8 cellular contexts compared by ENCODE assay signal in the genomic region with DNA sequence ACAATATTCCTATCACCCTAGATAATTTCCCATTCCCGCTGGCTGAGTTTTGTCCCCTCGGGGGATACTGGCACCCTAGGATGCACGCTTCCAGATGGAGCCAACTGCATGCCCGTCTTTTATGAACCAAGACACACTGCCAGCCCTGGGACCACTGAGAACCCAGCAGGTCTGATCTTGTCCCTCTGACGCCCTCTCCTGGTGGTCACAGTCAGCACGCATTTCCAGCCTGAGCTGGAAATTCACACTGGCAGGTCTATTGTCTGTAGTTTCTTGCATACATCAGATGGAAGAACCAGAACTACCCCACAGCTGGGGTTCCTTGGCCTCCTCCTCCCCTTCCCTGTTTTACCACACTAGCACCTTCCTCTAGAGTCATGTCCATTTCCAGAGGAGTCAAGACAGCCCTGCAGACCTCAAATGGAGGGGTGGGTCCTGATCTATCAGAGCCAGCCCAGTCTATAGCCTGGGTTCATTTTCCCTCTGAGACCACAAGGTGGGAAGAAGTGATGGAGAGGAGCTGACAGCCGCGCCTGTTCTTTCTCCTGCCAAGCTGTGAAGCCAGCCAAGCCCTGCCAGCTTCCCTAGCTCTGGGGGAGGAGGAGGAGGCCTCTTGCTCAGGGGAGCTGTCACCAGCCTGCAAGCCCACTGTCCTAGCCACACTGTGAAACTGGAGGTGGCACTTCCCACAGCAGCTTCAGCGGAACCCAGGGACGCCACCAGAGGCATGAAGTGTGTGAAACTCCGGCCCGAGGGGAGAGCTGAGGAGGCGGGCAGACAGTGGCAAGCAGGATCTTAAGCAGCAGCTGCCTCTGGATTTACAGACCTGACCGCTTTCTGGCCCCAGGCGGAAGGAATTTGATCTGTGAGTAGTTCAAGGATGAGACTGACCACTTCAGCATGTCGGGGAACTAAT. TPM values are rescaled to one million over a fixed set of nuclear protein-coding genes. Genes with fewer than 3 reads are reported as not detected.
A peak's percentile ranks its signal among the peaks of the same experiment; 100 is the strongest.
DNase-seq lines count a peak whose midpoint lies in the region; TF ChIP-seq lines count a peak whose summit lies in the region.

No MANE protein-coding gene starts in this region.

- TF ChIP-seq CTCF in ovary (IDR thresholded peaks at IDR 0.05) (peak; percentile 50 to 67 (median 65)), thyroid gland (IDR thresholded peaks at IDR 0.05) (peak; percentile 33 to 72 (median 65))

- no peak overlapping the region for H3K27ac ChIP-seq in Karpas-422 (ENCODE audit: low read length)
- H3K27ac ChIP-seq in ovary = peak overlapping the region; percentile 57 to 59
- peak overlapping the region in 2 of 3 donors; percentile 24 to 62 for H3K27ac ChIP-seq in thyroid gland

- H3K4me1 ChIP-seq in Karpas-422 (ENCODE audit: low read length) = no peaks in the 10 kb centered on the region
- peaks cover 16% of the 10 kb centered on the region for H3K4me1 ChIP-seq in ovary (ENCODE audit: insufficient read depth)
- peaks cover 12 to 54% of the 10 kb centered on the region in 2 donors for H3K4me1 ChIP-seq in thyroid gland

- no peaks in the 10 kb centered on the region for H3K9me2 ChIP-seq in Karpas-422 (replicated peaks; ENCODE audit: insufficient read depth, low read length)

- H3K9ac ChIP-seq in Karpas-422 (ENCODE audit: low read length) = no peak overlapping the region

- H3K4me3 ChIP-seq in Karpas-422 (ENCODE audit: low read length) = no peak overlapping the region
- H3K4me3 ChIP-seq in ovary = no peak overlapping the region
- H3K4me3 ChIP-seq in thyroid gland (replicated peaks in 1 of 3) = no peak overlapping the region

- no peak overlapping the region for H2AFZ ChIP-seq in Karpas-422 (ENCODE audit: low read length)

- H3K36me3 ChIP-seq in Karpas-422 (ENCODE audit: insufficient read depth, low read length) (no peaks in the 10 kb centered on the region), ovary (no peaks in the 10 kb centered on the region), thyroid gland (peaks cover 15 to 21% of the 10 kb centered on the region in 2 donors)

- no peaks in the 10 kb centered on the region for H3K79me2 ChIP-seq in Karpas-422 (ENCODE audit: low read length)

- no peaks in the 10 kb centered on the region for H4K20me1 ChIP-seq in Karpas-422 (ENCODE audit: insufficient read depth, low read depth, low read length)

- TF ChIP-seq POLR2A in ovary (IDR thresholded peaks at IDR 0.05) (no peak), thyroid gland (IDR thresholded peaks at IDR 0.05) (no peak)

- no peaks in the 10 kb centered on the region for H3K9me3 ChIP-seq in Karpas-422 (ENCODE audit: low read length)
- H3K9me3 ChIP-seq in ovary = no peaks in the 10 kb centered on the region
- no peaks in the 10 kb centered on the region for H3K9me3 ChIP-seq in thyroid gland

- no peak overlapping the region for H3K4me2 ChIP-seq in Karpas-422 (ENCODE audit: low read depth, low read length, poor library complexity, severe bottlenecking)

- H3K27me3 ChIP-seq in Karpas-422 (ENCODE audit: low read length) (no peaks in the 10 kb centered on the region), ovary (no peaks in the 10 kb centered on the region), thyroid gland (no peaks in the 10 kb centered on the region)

- intact Hi-C loops in ovary (cut with DNase I) = loop anchor here in 1 of 4 donors (10.0 kb wide), 1 partner anchor 157 kb away; no protein-coding TSS in a partner anchor
- intact Hi-C loops in thyroid gland (cut with DNase I) = loop anchor here (10.0 kb wide), 1 partner anchor 157 kb away; no protein-coding TSS in a partner anchor

- DNase-seq in COR-L47 (lab: John Stamatoyannopoulos, UW) (peak; percentile 61), Karpas-422 (peak; percentile 85), RPMI8226 (peak; percentile 78), foreskin melanocyte (peak; percentile 69), ovary (peak; percentile 74 to 84 (median 82)), thyroid gland (peak; percentile 77 to 81), amniotic stem cell (lab: John Stamatoyannopoulos, UW) (no peak)
- peak; percentile 43 for DNase-seq in activated T-helper 9 cell treated with anti-CD3 and anti-CD28 coated beads, Interleukin-2, amount 50 U/mL, for 16 hours (ENCODE audit: low read depth)

- WGBS in ovary, 3 donors = 26 to 32% (median 27%) methylated on average over 16 of the region's 16 CpGs
- WGBS in thyroid gland, 2 donors = 60 to 71% methylated on average over 8 to 16 of the region's 16 CpGs

- no peak for TF ChIP-seq EP300 in ovary (IDR thresholded peaks at IDR 0.05)

RNA-seq across cellular contexts. Expression of a gene that starts 29.3 kb away (rescaled TPM):
- total RNA-seq in Karpas-422 (2014; rRNA removed; shearing (Covaris generic); ENCODE audit: low replicate concordance) = 0.45 TPM in 1 of 2 replicates, not detected in the other
- total RNA-seq in ovary = 100 to 1,000 TPM; 107 to 210 (median 181) TPM
- 100 to 1,000 TPM; 199 to 759 TPM for polyA plus RNA-seq in ovary
- total RNA-seq in thyroid gland = 100 to 1,000 TPM; 362 to 576 (median 421) TPM

RNA-seq across cellular contexts. Expression of a gene that starts 37.9 kb away (rescaled TPM):
- not detected in 2 replicates for total RNA-seq in Karpas-422 (2014; rRNA removed; shearing (Covaris generic); ENCODE audit: low replicate concordance)
- total RNA-seq in ovary (10 to 100 TPM in 1 of 7 donors, 1 to 10 TPM in 4, under 1 TPM in 2; 0.73 to 10.5 (median 3.7) TPM), thyroid gland (1 to 10 TPM in 2 of 4 donors, under 1 TPM in 2; 0.29 to 7.0 (median 1.1) TPM)
- polyA plus RNA-seq in ovary = 1 to 10 TPM; 3.6 to 6.1 TPM

RNA-seq across cellular contexts. Expression of a gene that starts 44.9 kb away (rescaled TPM):
- 16.2 and 20.5 TPM in 2 replicates for total RNA-seq in Karpas-422 (2014; rRNA removed; shearing (Covaris generic); ENCODE audit: low replicate concordance)
- total RNA-seq in ovary = 10 to 100 TPM; 20.1 to 49.8 (median 38.1) TPM
- 10 to 100 TPM; 19.5 to 28.2 TPM for polyA plus RNA-seq in ovary
- 10 to 100 TPM; 12.2 to 24.2 (median 20.7) TPM for total RNA-seq in thyroid gland

RNA-seq across cellular contexts. Expression of a gene that starts 45.2 kb away (rescaled TPM):
- total RNA-seq in Karpas-422 (2014; rRNA removed; shearing (Covaris generic); ENCODE audit: low replicate concordance) = 43.4 and 72.4 TPM in 2 replicates
- total RNA-seq in ovary = 10 to 100 TPM; 20.9 to 36.6 (median 31.8) TPM
- 10 to 100 TPM; 37.9 to 47.4 TPM for polyA plus RNA-seq in ovary
- 10 to 100 TPM; 33.6 to 58.3 (median 51.3) TPM for total RNA-seq in thyroid gland

RNA-seq across cellular contexts. Expression of a gene that starts 55.7 kb away (rescaled TPM):
- total RNA-seq in Karpas-422 (2014; rRNA removed; shearing (Covaris generic); ENCODE audit: low replicate concordance) = 328 and 459 TPM in 2 replicates
- total RNA-seq in ovary (100 to 1,000 TPM; 149 to 245 (median 174) TPM), thyroid gland (100 to 1,000 TPM; 269 to 614 (median 400) TPM)
- polyA plus RNA-seq in ovary = 100 to 1,000 TPM; 126 to 152 TPM

Comparison
In these comparisons a context has a peak if more than half of its experiments do, and no peak if none do; other contexts are left out.
1. RNA of a gene that starts 29.3 kb away (total RNA-seq): 362 to 576 TPM in thyroid gland and 107 to 210 TPM in ovary; 0.45 TPM in Karpas-422; every median in the first group is over 10 times any median in the second.